Comparison of ENCODE assay signal across 17 cellular contexts in genomic region chr15:37014566-37014965, GRCh38.
DNase-seq lines count a peak whose midpoint lies in the region; ATAC-seq and TF ChIP-seq lines count a peak whose summit lies in the region.
"Had no signal": no experiment of that assay in that cellular context is flagged by ENCODE, and none has a peak within 500 bp of the region (broad histone marks: within the 10 kb centered on the region; RNA-seq: fewer than 3 reads in every experiment).

No MANE protein-coding gene starts in this region.

- H3K36me3 ChIP-seq in GM23248 (ENCODE audit: low read depth) = peaks cover 14% of the 10 kb centered on the region; the same call in 1 of the 2 replicates
- no peaks in the 10 kb centered on the region for H3K36me3 ChIP-seq in body of pancreas (replicated peaks in 1 of 2; ENCODE audit: insufficient read depth in 1 of 2, low read depth in 2 of 2)
- no peaks in the 10 kb centered on the region for H3K36me3 ChIP-seq in right atrium auricular region
- H3K36me3 ChIP-seq in rectal smooth muscle tissue (ENCODE audit: control insufficient read depth, insufficient read depth, low read length) = no peaks in the 10 kb centered on the region
- no peaks in the 10 kb centered on the region for H3K36me3 ChIP-seq in esophagus squamous epithelium
- H3K36me3 ChIP-seq: gastrocnemius medialis had no signal

- DNase-seq in GM23248 (no peak), body of pancreas (no peak), right atrium auricular region (ENCODE audit: low spot score) (no peak), hippocampal formation (lab: John Stamatoyannopoulos, UW) (no peak), esophagus squamous epithelium (lab: John Stamatoyannopoulos, UW) (no peak)
- DNase-seq in activated naive CD4-positive, alpha-beta T cell treated with anti-CD3 and anti-CD28 coated beads, Interleukin-2, amount 10 ng/mL, durations not matched to agents 7 days and 5 days = no peak
- DNase-seq: activated CD4-positive, CD25-positive, alpha-beta regulatory T cell; activated CD8-positive, alpha-beta memory T cell treated with anti-CD3 and anti-CD28 coated beads for 24 hours; gastrocnemius medialis; MM.1S; stimulated activated CD4-positive, alpha-beta T cell treated with anti-CD3 and anti-CD28 coated beads, Interleukin-15, amount 100 ng/mL, for 24 hours; stimulated activated naive CD4-positive, alpha-beta T cell treated with Interleukin-2 at 50 U/mL for 16 hours had no signal

- peak overlapping the region; percentile 72 for H3K9ac ChIP-seq in GM23248
- no peak overlapping the region for H3K9ac ChIP-seq in rectal smooth muscle tissue (ENCODE audit: low read length)

- H3K27ac ChIP-seq in GM23248 (peak overlapping the region; percentile 89), body of pancreas (peak overlapping the region in 3 of 4 donors; percentile 39 to 63 (median 40)), right atrium auricular region (peak overlapping the region; percentile 9 to 66), rectal smooth muscle tissue (ENCODE audit: low read depth, low read length) (peak overlapping the region; percentile 41), esophagus squamous epithelium (peak overlapping the region in 2 of 4 donors; percentile 70 to 74)
- H3K27ac ChIP-seq: gastrocnemius medialis had no signal

- H3K9me2 ChIP-seq in GM23248 (ENCODE audit: insufficient read depth) = no peaks in the 10 kb centered on the region

- in situ Hi-C loops in GM23248 (cut with MboI) = no loop called here

- H3K9me3 Mint-ChIP-seq in activated naive CD4-positive, alpha-beta T cell treated with anti-CD3 and anti-CD28 coated beads, Interleukin-2, amount 10 ng/mL, durations not matched to agents 7 days and 5 days = no peaks in the 10 kb centered on the region

- peaks cover 80% of the 10 kb centered on the region for H3K79me2 ChIP-seq in GM23248 (ENCODE audit: insufficient read depth)

- H3K4me3 Mint-ChIP-seq in activated naive CD4-positive, alpha-beta T cell treated with anti-CD3 and anti-CD28 coated beads, Interleukin-2, amount 10 ng/mL, durations not matched to agents 7 days and 5 days = no peak overlapping the region
- H3K4me3 Mint-ChIP-seq: natural killer cell treated with Interleukin-12 subunit alpha and Interleukin-12 subunit beta and Interleukin-15 and Interleukin-18, amount 100 ng/mL, for 72 hours had no signal

- H3F3A ChIP-seq in GM23248 (ENCODE audit: insufficient read depth) = peaks cover 41% of the 10 kb centered on the region

- no peak for TF ChIP-seq POLR2A in body of pancreas (IDR thresholded peaks at IDR 0.05)
- TF ChIP-seq POLR2A in esophagus squamous epithelium (IDR thresholded peaks at IDR 0.05) = no peak

- 81 to 88% methylated on average over 3 of the region's 3 CpGs for WGBS in GM23248 (ENCODE audit: low coverage in 1 of 2, low lambda C conversion rate in 2 of 2, missing lambda C conversion rate in 2 of 2), 2 experiments
- WGBS in body of pancreas, 2 donors = 67 to 72% methylated on average over 3 of the region's 3 CpGs
- WGBS in esophagus squamous epithelium, 2 donors = 53 to 54% methylated on average over 3 of the region's 3 CpGs

- H3K36me3 Mint-ChIP-seq in activated naive CD4-positive, alpha-beta T cell treated with anti-CD3 and anti-CD28 coated beads, Interleukin-2, amount 10 ng/mL, durations not matched to agents 7 days and 5 days = no peaks in the 10 kb centered on the region
- H3K36me3 Mint-ChIP-seq: natural killer cell treated with Interleukin-12 subunit alpha and Interleukin-12 subunit beta and Interleukin-15 and Interleukin-18, amount 100 ng/mL, for 72 hours had no signal

- ATAC-seq in body of pancreas (no peak), GM18517 (IDR thresholded peaks at IDR 0.05; ENCODE audit: unreplicated experiment) (no peak)
- ATAC-seq: gastrocnemius medialis; natural killer cell treated with Interleukin-12 subunit alpha and Interleukin-12 subunit beta and Interleukin-15 and Interleukin-18, amount 100 ng/mL, for 72 hours had no signal

- H4K20me1 ChIP-seq in GM23248 (ENCODE audit: insufficient read depth) = no peaks in the 10 kb centered on the region

- no peak overlapping the region for H3K27ac Mint-ChIP-seq in activated naive CD4-positive, alpha-beta T cell treated with anti-CD3 and anti-CD28 coated beads, Interleukin-2, amount 10 ng/mL, durations not matched to agents 7 days and 5 days
- H3K27ac Mint-ChIP-seq: natural killer cell treated with Interleukin-12 subunit alpha and Interleukin-12 subunit beta and Interleukin-15 and Interleukin-18, amount 100 ng/mL, for 72 hours had no signal

- no peak overlapping the region for H3K4me3 ChIP-seq in GM23248
- no peak overlapping the region for H3K4me3 ChIP-seq in body of pancreas
- H3K4me3 ChIP-seq in right atrium auricular region = no peak overlapping the region
- H3K4me3 ChIP-seq in rectal smooth muscle tissue (ENCODE audit: low read length) = no peak overlapping the region
- no peak overlapping the region for H3K4me3 ChIP-seq in esophagus squamous epithelium
- H3K4me3 ChIP-seq: gastrocnemius medialis, GM12878, lung had no signal

- H3K4me2 ChIP-seq in GM23248 (ENCODE audit: unreplicated experiment) = peak overlapping the region; percentile 18

- H3K9me3 ChIP-seq in GM23248 (ENCODE audit: low read depth) = no peaks in the 10 kb centered on the region
- no peaks in the 10 kb centered on the region for H3K9me3 ChIP-seq in body of pancreas
- H3K9me3 ChIP-seq in right atrium auricular region = no peaks in the 10 kb centered on the region
- H3K9me3 ChIP-seq in esophagus squamous epithelium = no peaks in the 10 kb centered on the region
- H3K9me3 ChIP-seq: gastrocnemius medialis had no signal

- intact Hi-C loops in body of pancreas (cut with DNase I) (no loop called here), esophagus squamous epithelium (cut with DNase I) (no loop called here)

- CTCF ChIA-PET in activated naive CD4-positive, alpha-beta T cell treated with anti-CD3 and anti-CD28 coated beads, Interleukin-2, amount 10 ng/mL, durations not matched to agents 7 days and 5 days (lab: Charles Lee) = no interaction called here

- H3K27me3 Mint-ChIP-seq in activated naive CD4-positive, alpha-beta T cell treated with anti-CD3 and anti-CD28 coated beads, Interleukin-2, amount 10 ng/mL, durations not matched to agents 7 days and 5 days = no peaks in the 10 kb centered on the region
- H3K27me3 Mint-ChIP-seq: natural killer cell treated with Interleukin-12 subunit alpha and Interleukin-12 subunit beta and Interleukin-15 and Interleukin-18, amount 100 ng/mL, for 72 hours had no signal

- no peak overlapping the region for H2AFZ ChIP-seq in GM23248

- H3K4me1 ChIP-seq in GM23248 (ENCODE audit: insufficient read depth) = peaks cover 33% of the 10 kb centered on the region
- peaks cover 25% of the 10 kb centered on the region for H3K4me1 ChIP-seq in body of pancreas
- peaks cover 0 to 25% of the 10 kb centered on the region in 2 donors for H3K4me1 ChIP-seq in right atrium auricular region
- H3K4me1 ChIP-seq in rectal smooth muscle tissue (ENCODE audit: control insufficient read depth, insufficient read depth, low read length) = peaks cover 20% of the 10 kb centered on the region
- peaks cover 0 to 40% (median 7%) of the 10 kb centered on the region in 3 donors for H3K4me1 ChIP-seq in esophagus squamous epithelium
- H3K4me1 ChIP-seq: gastrocnemius medialis had no signal

- H3K4me1 Mint-ChIP-seq in activated naive CD4-positive, alpha-beta T cell treated with anti-CD3 and anti-CD28 coated beads, Interleukin-2, amount 10 ng/mL, durations not matched to agents 7 days and 5 days = no peaks in the 10 kb centered on the region

- TF ChIP-seq CTCF in body of pancreas (IDR thresholded peaks at IDR 0.05) = no peak
- TF ChIP-seq CTCF in right atrium auricular region (IDR thresholded peaks at IDR 0.05) = no peak
- TF ChIP-seq CTCF in esophagus squamous epithelium (IDR thresholded peaks at IDR 0.05) = no peak

- H3K27me3 ChIP-seq in GM23248 (replicated peaks; ENCODE audit: insufficient read depth) (no peaks in the 10 kb centered on the region), body of pancreas (no peaks in the 10 kb centered on the region), right atrium auricular region (no peaks in the 10 kb centered on the region), rectal smooth muscle tissue (ENCODE audit: control insufficient read depth, insufficient read depth, low read length) (no peaks in the 10 kb centered on the region), esophagus squamous epithelium (no peaks in the 10 kb centered on the region)
